17 cellular contexts compared by ENCODE assay signal in genomic region chrX:153939573-153939972, GRCh38. TPM values are rescaled to one million over a fixed set of nuclear protein-coding genes. Genes with fewer than 3 reads are reported as not detected.
DNase-seq lines count a peak whose midpoint lies in the region; ATAC-seq and TF ChIP-seq lines count a peak whose summit lies in the region.
"Had no signal": no experiment of that assay in that cellular context is flagged by ENCODE, and none has a peak within 500 bp of the region (broad histone marks: within the 10 kb centered on the region; RNA-seq: fewer than 3 reads in every experiment).

No MANE protein-coding gene starts in this region.

- peak overlapping the region; percentile 45 for H3K4me3 Mint-ChIP-seq in activated naive CD8-positive, alpha-beta T cell treated with anti-CD3 and anti-CD28 coated beads for 36 hours
- H3K4me3 Mint-ChIP-seq in activated naive CD8-positive, alpha-beta T cell treated with anti-CD3 and anti-CD28 coated beads, Interleukin-2, amount 50 U/mL, for 24 hours, result no peak overlapping the region
- peak overlapping the region; percentile 18 to 26 for H3K4me3 Mint-ChIP-seq in stimulated activated naive CD8-positive, alpha-beta T cell treated with anti-CD3 and anti-CD28 coated beads, Interleukin-15, amount 100 ng/mL, for 72 hours
- H3K4me3 Mint-ChIP-seq in CD8-positive, alpha-beta T cell, result no peak overlapping the region

- no peak for ATAC-seq in activated naive CD8-positive, alpha-beta T cell treated with anti-CD3 and anti-CD28 coated beads, Interleukin-2, amount 50 U/mL, for 24 hours
- no peak for ATAC-seq in stimulated activated naive CD8-positive, alpha-beta T cell treated with anti-CD3 and anti-CD28 coated beads, Interleukin-15, amount 100 ng/mL, for 72 hours
- no peak for ATAC-seq in HG03432 (IDR thresholded peaks at IDR 0.05; ENCODE audit: unreplicated experiment)
- no peak for ATAC-seq in CD8-positive, alpha-beta T cell
- ATAC-seq: K562 had no signal

- no peak for DNase-seq in activated naive CD8-positive, alpha-beta T cell treated with anti-CD3 and anti-CD28 coated beads for 36 hours
- DNase-seq in activated naive CD8-positive, alpha-beta T cell treated with anti-CD3 and anti-CD28 coated beads, Interleukin-2, amount 50 U/mL, for 24 hours, result no peak
- peak; percentile 13 for DNase-seq in WERI-Rb-1
- DNase-seq in stimulated activated naive CD8-positive, alpha-beta T cell treated with anti-CD3 and anti-CD28 coated beads, Interleukin-15, amount 100 ng/mL, for 72 hours, result no peak
- no peak for DNase-seq in stimulated activated CD4-positive, alpha-beta T cell treated with anti-CD3 and anti-CD28 coated beads, Interleukin-2, amount 100 ng/mL, for 24 hours
- DNase-seq in CD8-positive, alpha-beta T cell, result no peak
- DNase-seq: C1 segment of cervical spinal cord, H7, NCI-H1105 treated with DMSO at 0.1 percent for 48 hours, NCI-H187 treated with DMSO at 0.1 percent for 48 hours, NCI-H446 treated with DMSO at 0.1 percent for 48 hours, NCI-H774, SHP77 had no signal

- H3K27me3 ChIP-seq in WERI-Rb-1 (ENCODE audit: insufficient read depth, low read depth, severe bottlenecking), result peaks cover 20% of the 10 kb centered on the region
- no peaks in the 10 kb centered on the region for H3K27me3 ChIP-seq in CD8-positive, alpha-beta T cell (ENCODE audit: insufficient read depth, low read length)

- H3K9me3 Mint-ChIP-seq in activated naive CD8-positive, alpha-beta T cell treated with anti-CD3 and anti-CD28 coated beads for 36 hours, result no peaks in the 10 kb centered on the region
- H3K9me3 Mint-ChIP-seq in activated naive CD8-positive, alpha-beta T cell treated with anti-CD3 and anti-CD28 coated beads, Interleukin-2, amount 50 U/mL, for 24 hours, result no peaks in the 10 kb centered on the region
- no peaks in the 10 kb centered on the region for H3K9me3 Mint-ChIP-seq in stimulated activated naive CD8-positive, alpha-beta T cell treated with anti-CD3 and anti-CD28 coated beads, Interleukin-15, amount 100 ng/mL, for 72 hours
- no peaks in the 10 kb centered on the region for H3K9me3 Mint-ChIP-seq in CD8-positive, alpha-beta T cell

- intact Hi-C loops in CD8-positive, alpha-beta T cell (cut with DNase I, micrococcal nuclease), result no loop called here

- peak overlapping the region; percentile 42 for H3K27ac ChIP-seq in KOPT-K1 (ENCODE audit: low read depth, low read length, poor library complexity, severe bottlenecking)
- 0 out of 2 replicates have a peak overlapping the region, but pooled peaks have one; percentile 6 for H3K27ac ChIP-seq in WERI-Rb-1
- no peak overlapping the region for H3K27ac ChIP-seq in CD8-positive, alpha-beta T cell (ENCODE audit: low read depth, low read length)
- H3K27ac ChIP-seq: SK-N-MC had no signal

- no peak overlapping the region for H3K27ac Mint-ChIP-seq in activated naive CD8-positive, alpha-beta T cell treated with anti-CD3 and anti-CD28 coated beads for 36 hours
- no peak overlapping the region for H3K27ac Mint-ChIP-seq in activated naive CD8-positive, alpha-beta T cell treated with anti-CD3 and anti-CD28 coated beads, Interleukin-2, amount 50 U/mL, for 24 hours
- no peak overlapping the region for H3K27ac Mint-ChIP-seq in stimulated activated naive CD8-positive, alpha-beta T cell treated with anti-CD3 and anti-CD28 coated beads, Interleukin-15, amount 100 ng/mL, for 72 hours
- no peak overlapping the region for H3K27ac Mint-ChIP-seq in CD8-positive, alpha-beta T cell

- no peak overlapping the region for H3K4me3 ChIP-seq in WERI-Rb-1 (ENCODE audit: low read depth, low read length)
- no peak overlapping the region for H3K4me3 ChIP-seq in CD8-positive, alpha-beta T cell (ENCODE audit: low read depth, low read length)
- H3K4me3 ChIP-seq: K562, SK-N-MC had no signal

- POLR2A ChIA-PET in CD8-positive, alpha-beta T cell (lab: Charles Lee), result interaction anchor here (1.0 kb wide), 1 partner anchor 12 kb away, joined by 5 read pairs; no protein-coding TSS in a partner anchor

- H3K9me3 ChIP-seq in KOPT-K1 (ENCODE audit: insufficient read depth, low read length, poor library complexity, severe bottlenecking), result no peaks in the 10 kb centered on the region
- H3K9me3 ChIP-seq in WERI-Rb-1 (ENCODE audit: severe bottlenecking), result peaks cover 3% of the 10 kb centered on the region
- no peaks in the 10 kb centered on the region for H3K9me3 ChIP-seq in CD8-positive, alpha-beta T cell (ENCODE audit: low read length)

- no peaks in the 10 kb centered on the region for H3K27me3 Mint-ChIP-seq in activated naive CD8-positive, alpha-beta T cell treated with anti-CD3 and anti-CD28 coated beads for 36 hours
- H3K27me3 Mint-ChIP-seq in activated naive CD8-positive, alpha-beta T cell treated with anti-CD3 and anti-CD28 coated beads, Interleukin-2, amount 50 U/mL, for 24 hours, result no peaks in the 10 kb centered on the region
- H3K27me3 Mint-ChIP-seq in stimulated activated naive CD8-positive, alpha-beta T cell treated with anti-CD3 and anti-CD28 coated beads, Interleukin-15, amount 100 ng/mL, for 72 hours, result no peaks in the 10 kb centered on the region
- H3K27me3 Mint-ChIP-seq in CD8-positive, alpha-beta T cell (ENCODE audit: low read depth), result no peaks in the 10 kb centered on the region

- H3K4me1 ChIP-seq in CD8-positive, alpha-beta T cell (ENCODE audit: insufficient read depth, low read length), result peaks cover 18% of the 10 kb centered on the region

- CTCF ChIA-PET in CD8-positive, alpha-beta T cell (lab: Charles Lee), result interaction anchor here (1.0 to 3.1 kb wide), 4 partner anchors 9 to 176 kb away, joined by 3 to 11 read pairs (median 6); partner anchors contain the start of gene PLXNB3

- TF ChIP-seq CTCF in WERI-Rb-1 (IDR thresholded peaks at IDR 0.05; ENCODE audit: low read depth, low read length), result no peak
- TF ChIP-seq CTCF in CD8-positive, alpha-beta T cell (IDR thresholded peaks at IDR 0.05), result no peak

- H3K36me3 ChIP-seq in KOPT-K1 (ENCODE audit: insufficient read depth, low read length) (no peaks in the 10 kb centered on the region), WERI-Rb-1 (no peaks in the 10 kb centered on the region; the same call in 1 of the 2 replicates)
- no peaks in the 10 kb centered on the region for H3K36me3 ChIP-seq in CD8-positive, alpha-beta T cell (ENCODE audit: insufficient read depth, low read length)

- peaks cover 18% of the 10 kb centered on the region for H3K4me1 Mint-ChIP-seq in activated naive CD8-positive, alpha-beta T cell treated with anti-CD3 and anti-CD28 coated beads for 36 hours
- H3K4me1 Mint-ChIP-seq in activated naive CD8-positive, alpha-beta T cell treated with anti-CD3 and anti-CD28 coated beads, Interleukin-2, amount 50 U/mL, for 24 hours, result peaks cover 34% of the 10 kb centered on the region
- H3K4me1 Mint-ChIP-seq in stimulated activated naive CD8-positive, alpha-beta T cell treated with anti-CD3 and anti-CD28 coated beads, Interleukin-15, amount 100 ng/mL, for 72 hours, result peaks cover 54% of the 10 kb centered on the region
- peaks cover 16% of the 10 kb centered on the region for H3K4me1 Mint-ChIP-seq in CD8-positive, alpha-beta T cell (ENCODE audit: low read depth)

- H3K36me3 Mint-ChIP-seq in activated naive CD8-positive, alpha-beta T cell treated with anti-CD3 and anti-CD28 coated beads for 36 hours, result peaks cover 11% of the 10 kb centered on the region
- H3K36me3 Mint-ChIP-seq in activated naive CD8-positive, alpha-beta T cell treated with anti-CD3 and anti-CD28 coated beads, Interleukin-2, amount 50 U/mL, for 24 hours (ENCODE audit: low read depth), result peaks cover 2% of the 10 kb centered on the region
- peaks cover 2% of the 10 kb centered on the region for H3K36me3 Mint-ChIP-seq in CD8-positive, alpha-beta T cell

RNA-seq across cellular contexts. Expression of gene NAA10, which starts 4.7 kb away (rescaled TPM):
- 100 to 1,000 TPM; 150 to 153 TPM for total RNA-seq in activated naive CD8-positive, alpha-beta T cell treated with anti-CD3 and anti-CD28 coated beads for 36 hours
- total RNA-seq in CD8-positive, alpha-beta T cell, result 10 to 100 TPM; 34.4 to 35.3 TPM

RNA-seq across cellular contexts. Expression of gene RENBP, which starts 4.9 kb away (rescaled TPM):
- 10 to 100 TPM; 15.2 to 15.7 TPM for total RNA-seq in activated naive CD8-positive, alpha-beta T cell treated with anti-CD3 and anti-CD28 coated beads for 36 hours
- total RNA-seq in CD8-positive, alpha-beta T cell, result 1 to 10 TPM; 6.2 to 6.3 TPM

RNA-seq across cellular contexts. Expression of gene ARHGAP4, which starts 13.5 kb away (rescaled TPM):
- 100 to 1,000 TPM; 112 to 123 TPM for total RNA-seq in activated naive CD8-positive, alpha-beta T cell treated with anti-CD3 and anti-CD28 coated beads for 36 hours
- 100 to 1,000 TPM; 432 to 440 TPM for total RNA-seq in CD8-positive, alpha-beta T cell

RNA-seq across cellular contexts. Expression of gene HCFC1, which starts 32.0 kb away (rescaled TPM):
- 100 to 1,000 TPM; 140 to 142 TPM for total RNA-seq in activated naive CD8-positive, alpha-beta T cell treated with anti-CD3 and anti-CD28 coated beads for 36 hours
- 10 to 100 TPM; 49.1 to 56.3 TPM for total RNA-seq in CD8-positive, alpha-beta T cell

RNA-seq across cellular contexts. Expression of gene TMEM187, which starts 33.0 kb away (rescaled TPM):
- 1 to 10 TPM; 3.4 to 6.2 TPM for total RNA-seq in activated naive CD8-positive, alpha-beta T cell treated with anti-CD3 and anti-CD28 coated beads for 36 hours
- 1 to 10 TPM; 1.6 to 3.2 TPM for total RNA-seq in CD8-positive, alpha-beta T cell

Comparison
In these comparisons a context has a peak if more than half of its experiments do, and no peak if none do; other contexts are left out.
1. H3K4me3 Mint-ChIP-seq: peak in activated naive CD8-positive, alpha-beta T cell treated with anti-CD3 and anti-CD28 coated beads for 36 hours (single experiment) and stimulated activated naive CD8-positive, alpha-beta T cell treated with anti-CD3 and anti-CD28 coated beads, Interleukin-15, amount 100 ng/mL, for 72 hours (2 of 2); none in activated naive CD8-positive, alpha-beta T cell treated with anti-CD3 and anti-CD28 coated beads, Interleukin-2, amount 50 U/mL, for 24 hours (single experiment) and CD8-positive, alpha-beta T cell (single experiment).
2. RNA of gene NAA10, which starts 4.7 kb away (total RNA-seq): 150 to 153 TPM in activated naive CD8-positive, alpha-beta T cell treated with anti-CD3 and anti-CD28 coated beads for 36 hours; 34.4 to 35.3 TPM in CD8-positive, alpha-beta T cell; every median in the first group is over 4 times any median in the second.